ENCODE assay signal across 27 cellular contexts in genomic region chr18:7363338-7363737, GRCh38.
"Had no signal": no experiment of that assay in that cellular context is flagged by ENCODE, and none has a peak within 500 bp of the region (broad histone marks: within the 10 kb centered on the region; RNA-seq: fewer than 3 reads in every experiment).

No MANE protein-coding gene starts in this region.

- H3K9ac ChIP-seq: neural progenitor cell had no signal

- H3K4me3 ChIP-seq: neural progenitor cell, pancreas, psoas muscle, right lobe of liver, sigmoid colon, stomach, thoracic aorta, thyroid gland, tibial nerve, upper lobe of right lung, uterus had no signal

- H3K4me1 Mint-ChIP-seq: naive thymus-derived CD4-positive, alpha-beta T cell; natural killer cell; stimulated activated effector memory CD8-positive, alpha-beta T cell treated with anti-CD3 and anti-CD28 coated beads, Interleukin-12 subunit alpha, Interleukin-12 subunit beta, amount 100 ng/mL, for 72 hours; stimulated activated naive B cell treated with anti-CD40 and anti-IgM and Interleukin-4, amounts not matched to agents 10 μg/mL and 1 μg/mL and 100 μg/mL, for 72 hours had no signal

- H2AFZ ChIP-seq: neural progenitor cell had no signal

- ATAC-seq: naive thymus-derived CD4-positive, alpha-beta T cell; natural killer cell; pancreas; psoas muscle; right cardiac atrium; right lobe of liver; stimulated activated effector memory CD8-positive, alpha-beta T cell treated with anti-CD3 and anti-CD28 coated beads, Interleukin-12 subunit alpha, Interleukin-12 subunit beta, amount 100 ng/mL, for 72 hours; stimulated activated naive B cell treated with anti-CD40 and anti-IgM and Interleukin-4, amounts not matched to agents 10 μg/mL and 1 μg/mL and 100 μg/mL, for 72 hours; upper lobe of right lung had no signal

- H3K36me3 ChIP-seq: neural progenitor cell, pancreas, right lobe of liver, sigmoid colon, stomach, thoracic aorta, thyroid gland, tibial nerve, upper lobe of right lung, uterus had no signal

- FAIRE-seq: pancreas, small intestine had no signal

- H3K27me3 Mint-ChIP-seq: progenitor cell of endocrine pancreas; stimulated activated naive CD8-positive, alpha-beta T cell treated with anti-CD3 and anti-CD28 coated beads, Interleukin-15, Interleukin-2, amounts not matched to agents 100 ng/mL and 50 ng/mL, for 24 hours had no signal

- H3K27me3 ChIP-seq: neural progenitor cell, pancreas, right lobe of liver, sigmoid colon, thyroid gland, tibial nerve, upper lobe of right lung, uterus had no signal

- H3K27ac ChIP-seq: neural progenitor cell, pancreas, psoas muscle, right lobe of liver, sigmoid colon, stomach, thoracic aorta, thyroid gland, tibial nerve, upper lobe of right lung, uterus had no signal

- H3K9me3 ChIP-seq: pancreas, psoas muscle, right lobe of liver, sigmoid colon, thoracic aorta, thyroid gland, tibial nerve, upper lobe of right lung, uterus had no signal

- H3K4me1 ChIP-seq: neural progenitor cell, pancreas, psoas muscle, right lobe of liver, sigmoid colon, thyroid gland, tibial nerve, upper lobe of right lung, uterus had no signal

- H3K4me3 Mint-ChIP-seq: naive thymus-derived CD4-positive, alpha-beta T cell; natural killer cell; nephron; neural progenitor cell; stimulated activated effector memory CD8-positive, alpha-beta T cell treated with anti-CD3 and anti-CD28 coated beads, Interleukin-12 subunit alpha, Interleukin-12 subunit beta, amount 100 ng/mL, for 72 hours; stimulated activated naive B cell treated with anti-CD40 and anti-IgM and Interleukin-4, amounts not matched to agents 10 μg/mL and 1 μg/mL and 100 μg/mL, for 72 hours; stimulated activated naive CD8-positive, alpha-beta T cell treated with anti-CD3 and anti-CD28 coated beads, Interleukin-15, Interleukin-2, amounts not matched to agents 100 ng/mL and 50 ng/mL, for 24 hours had no signal

- DNase-seq: naive thymus-derived CD4-positive, alpha-beta T cell; natural killer cell; occipital lobe; pancreas; psoas muscle; right cardiac atrium; right lobe of liver; sigmoid colon; small intestine; stimulated activated CD4-positive, alpha-beta T cell treated with anti-CD3 and anti-CD28 coated beads, Interleukin-15, amount 100 ng/mL, for 24 hours; stimulated activated CD4-positive, alpha-beta T cell treated with anti-CD3 and anti-CD28 coated beads, Interleukin-2, amount 100 ng/mL, for 24 hours; stimulated activated CD4-positive, alpha-beta T cell treated with anti-CD3 and anti-CD28 coated beads, Interleukin-2, amount 100 ng/mL, for 48 hours; stimulated activated CD4-positive, alpha-beta T cell treated with anti-CD3 and anti-CD28 coated beads, Interleukin-4, amount 100 ng/mL, for 24 hours; stimulated activated naive B cell treated with anti-CD40 and anti-IgM and Interleukin-4, amounts not matched to agents 10 μg/mL and 1 μg/mL and 100 μg/mL, for 72 hours; stimulated activated naive CD4-positive, alpha-beta T cell treated with Interleukin-2 at 50 U/mL for 16 hours; stomach; thyroid gland; trophoblast cell; upper lobe of right lung; uterus had no signal

- H3K4me2 ChIP-seq: neural progenitor cell had no signal

- H3K36me3 Mint-ChIP-seq: natural killer cell; neural progenitor cell; stimulated activated effector memory CD8-positive, alpha-beta T cell treated with anti-CD3 and anti-CD28 coated beads, Interleukin-12 subunit alpha, Interleukin-12 subunit beta, amount 100 ng/mL, for 72 hours; stimulated activated naive B cell treated with anti-CD40 and anti-IgM and Interleukin-4, amounts not matched to agents 10 μg/mL and 1 μg/mL and 100 μg/mL, for 72 hours had no signal

- H3K27ac Mint-ChIP-seq: naive thymus-derived CD4-positive, alpha-beta T cell; natural killer cell; nephron; neural progenitor cell; progenitor cell of endocrine pancreas; stimulated activated effector memory CD8-positive, alpha-beta T cell treated with anti-CD3 and anti-CD28 coated beads, Interleukin-12 subunit alpha, Interleukin-12 subunit beta, amount 100 ng/mL, for 72 hours; stimulated activated naive B cell treated with anti-CD40 and anti-IgM and Interleukin-4, amounts not matched to agents 10 μg/mL and 1 μg/mL and 100 μg/mL, for 72 hours; stimulated activated naive CD8-positive, alpha-beta T cell treated with anti-CD3 and anti-CD28 coated beads, Interleukin-15, Interleukin-2, amounts not matched to agents 100 ng/mL and 50 ng/mL, for 24 hours had no signal
